ENCODE assay signal across 8 cellular contexts in the genomic region with DNA sequence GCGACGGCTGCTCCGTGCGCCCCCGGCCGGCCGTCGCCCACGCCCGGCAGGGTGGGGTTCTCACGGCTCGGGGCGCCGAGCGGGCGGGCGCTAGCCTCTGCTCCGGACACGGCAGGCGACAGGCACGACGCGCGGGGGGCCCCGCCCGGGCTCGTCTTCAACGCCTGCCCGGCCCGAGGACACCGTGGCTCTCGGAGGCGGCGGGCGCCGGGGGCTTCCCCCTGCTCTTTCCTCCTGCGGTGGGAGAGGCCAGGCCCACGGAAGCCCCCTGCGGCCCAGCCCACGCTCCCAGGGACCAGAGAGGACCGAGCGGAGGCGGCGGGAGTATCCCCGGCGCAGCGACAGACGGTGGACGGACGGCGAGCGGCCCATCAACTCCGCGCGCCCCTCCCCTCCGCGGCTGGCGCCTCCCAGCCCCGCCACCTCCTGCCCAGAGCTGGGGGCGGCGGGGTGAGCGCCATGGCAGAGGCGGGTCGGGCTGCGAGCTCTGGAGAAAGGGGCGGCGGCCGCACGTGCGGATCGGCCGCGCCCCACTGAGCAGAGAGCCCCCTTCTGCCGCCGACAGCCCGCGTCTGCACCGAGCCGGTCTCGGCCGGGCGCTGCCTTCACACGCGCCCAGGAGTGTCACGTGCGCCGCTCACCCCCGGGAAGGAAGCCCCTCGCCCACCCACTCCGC. TPM values are rescaled to one million over a fixed set of nuclear protein-coding genes. Genes with fewer than 3 reads are reported as not detected.
DNase-seq lines count a peak whose midpoint lies in the region; ATAC-seq and TF ChIP-seq lines count a peak whose summit lies in the region.

A gene (minus strand): TSS at position 347 of the 676 bp plus-strand sequence. CDS start 386 bp downstream, outside the sequence.
A gene with protein sequence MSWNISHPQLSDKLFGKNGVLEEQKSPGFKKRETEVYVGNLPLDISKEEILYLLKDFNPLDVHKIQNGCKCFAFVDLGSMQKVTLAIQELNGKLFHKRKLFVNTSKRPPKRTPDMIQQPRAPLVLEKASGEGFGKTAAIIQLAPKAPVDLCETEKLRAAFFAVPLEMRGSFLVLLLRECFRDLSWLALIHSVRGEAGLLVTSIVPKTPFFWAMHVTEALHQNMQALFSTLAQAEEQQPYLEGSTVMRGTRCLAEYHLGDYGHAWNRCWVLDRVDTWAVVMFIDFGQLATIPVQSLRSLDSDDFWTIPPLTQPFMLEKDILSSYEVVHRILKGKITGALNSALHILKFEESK (plus strand): TSS at position 154 of the 676 bp plus-strand sequence. CDS start 4,685 bp downstream, outside the sequence.

- DNase-seq in NCI-H510A treated with DMSO at 0.1 percent for 48 hours (lab: John Stamatoyannopoulos, UW) (peak; percentile 9), NCI-H510A (lab: John Stamatoyannopoulos, UW) (no peak), coronary artery (ENCODE audit: low spot score) (no peak), lung (ENCODE audit: low spot score) (no peak), thoracic aorta (ENCODE audit: low spot score) (no peak), NCI-H524 treated with DMSO at 0.1 percent for 48 hours (lab: John Stamatoyannopoulos, UW) (no peak), dedifferentiated amniotic fluid mesenchymal stem cell (ENCODE audit: extremely low spot score) (no peak)

- H3K4me1 ChIP-seq in lung (ENCODE audit: control insufficient read depth in 2 of 2, insufficient read depth in 2 of 2, low read length in 2 of 2) = peaks cover 0 to 16% of the 10 kb centered on the region in 2 donors
- H3K4me1 ChIP-seq in thoracic aorta (ENCODE audit: control insufficient read depth in 1 of 2, low read depth in 2 of 2) = peaks cover 3 to 9% of the 10 kb centered on the region in 2 donors

- no peaks in the 10 kb centered on the region for H3K27me3 ChIP-seq in lung (ENCODE audit: control insufficient read depth, insufficient read depth)
- H3K27me3 ChIP-seq in thoracic aorta (replicated peaks; ENCODE audit: insufficient read depth) = peaks cover 25% of the 10 kb centered on the region

- H3K36me3 ChIP-seq in lung (ENCODE audit: control insufficient read depth in 2 of 2, insufficient read depth in 2 of 2, low read length in 2 of 2) = no peaks in the 10 kb centered on the region
- no peaks in the 10 kb centered on the region for H3K36me3 ChIP-seq in thoracic aorta

- H3K27ac ChIP-seq in coronary artery (peak within 1 kb of the TSS in 1 of 2 donors; percentile 80), lung (ENCODE audit: low read depth in 1 of 2, low read length in 1 of 2) (peak within 1 kb of the TSS; percentile 87 to 88), thoracic aorta (no peak within 1 kb of the TSS)

- 2% methylated on average over 74 to 90 of the region's 90 CpGs for WGBS in lung, 2 donors

- ATAC-seq in lung (ENCODE audit: insufficient read depth, low FRiP score) = peak; percentile 67
- ATAC-seq in thoracic aorta (ENCODE audit: insufficient number of reproducible peaks, low FRiP score, low read depth) = no peak
- ATAC-seq in GM19452 (IDR thresholded peaks at IDR 0.05; ENCODE audit: unreplicated experiment) = no peak

- TF ChIP-seq CTCF in coronary artery (IDR thresholded peaks at IDR 0.05) (no peak), lung (IDR thresholded peaks at IDR 0.05; ENCODE audit: control extremely low read depth, extremely low read depth) (no peak), thoracic aorta (IDR thresholded peaks at IDR 0.05) (no peak)

- peak within 1 kb of the TSS; percentile 74 for H3K4me3 ChIP-seq in coronary artery
- H3K4me3 ChIP-seq in lung = peak within 1 kb of the TSS; percentile 63
- peak within 1 kb of the TSS; percentile 67 for H3K4me3 ChIP-seq in thoracic aorta

- H3K9me3 ChIP-seq in lung (ENCODE audit: control insufficient read depth in 2 of 2, insufficient read depth in 1 of 2, low read length in 1 of 2) (peaks cover 0 to 9% of the 10 kb centered on the region in 2 donors), thoracic aorta (no peaks in the 10 kb centered on the region)

RNA-seq across cellular contexts. Expression of the first gene that starts in this region (rescaled TPM):
- total RNA-seq in lung (10 to 100 TPM; 25.3 to 33.5 TPM), thoracic aorta (10 to 100 TPM in 1 of 2 donors, 1 to 10 TPM in 1; 6.1 to 15.2 TPM)
- 10 to 100 TPM; 15.1 to 16.8 TPM for polyA plus RNA-seq in lung

RNA-seq across cellular contexts. Expression of the second gene that starts in this region (rescaled TPM):
- 1 to 10 TPM; 1.9 to 8.5 TPM for total RNA-seq in lung
- polyA plus RNA-seq in lung = 10 to 100 TPM in 1 of 2 donors, 1 to 10 TPM in 1; 6.1 to 12.6 TPM
- 10 to 100 TPM in 1 of 2 donors, 1 to 10 TPM in 1; 1.1 to 28.0 TPM for total RNA-seq in thoracic aorta

Comparison
In these comparisons a context has a peak if more than half of its experiments do, and no peak if none do; other contexts are left out.
1. H3K27ac ChIP-seq: peak in lung (2 of 2); none in thoracic aorta (0 of 2).
2. Peak in every context shown above with its lines, with median percentiles within 50 percentile points of each other: H3K4me3 ChIP-seq.